ENCODE assay signal across 29 cellular contexts in the genomic region with DNA sequence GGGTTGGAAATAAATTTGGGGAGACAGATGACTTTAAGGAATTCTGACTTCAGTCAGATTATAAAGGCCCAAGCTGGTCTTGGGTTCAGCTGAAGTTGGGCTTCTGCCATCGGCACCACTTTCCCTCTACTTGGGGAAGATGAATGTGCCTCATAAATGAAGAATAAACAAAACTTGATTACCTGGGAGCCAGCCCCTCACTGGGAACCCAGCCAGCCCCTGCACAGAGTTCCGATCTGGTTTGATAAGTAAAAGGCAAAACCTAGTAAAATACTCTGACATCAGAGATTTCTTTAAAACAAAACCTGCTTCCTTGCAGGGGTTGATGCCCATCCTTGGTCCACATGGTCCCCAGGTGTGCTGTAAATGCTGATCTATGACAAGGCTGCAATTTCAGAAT.
DNase-seq lines count a peak whose midpoint lies in the region; ATAC-seq and TF ChIP-seq lines count a peak whose summit lies in the region.
"Had no signal": no experiment of that assay in that cellular context is flagged by ENCODE, and none has a peak within 500 bp of the region (broad histone marks: within the 10 kb centered on the region; RNA-seq: fewer than 3 reads in every experiment).

No MANE protein-coding gene starts in this region.

- H3K4me1 Mint-ChIP-seq in activated T-cell treated with anti-CD3 and anti-CD28 coated beads, Interleukin-2, amount 50 U/mL, for 4 hours (ENCODE audit: low read depth), result no peaks in the 10 kb centered on the region
- H3K4me1 Mint-ChIP-seq: activated CD4-positive, alpha-beta T cell treated with anti-CD3 and anti-CD28 coated beads, Interleukin-2, amount 10 ng/mL, durations not matched to agents 24 days and 14 days; activated CD8-positive, alpha-beta memory T cell treated with anti-CD3 and anti-CD28 coated beads, Interleukin-2, amount 10 ng/mL, durations not matched to agents 7 days and 5 days; IgD-negative memory B cell; memory B cell; stimulated activated naive CD8-positive, alpha-beta T cell treated with anti-CD3 and anti-CD28 coated beads, Interleukin-15, amount 100 ng/mL, for 72 hours had no signal

- H3K9me3 ChIP-seq in esophagus squamous epithelium, result no peaks in the 10 kb centered on the region
- no peaks in the 10 kb centered on the region for H3K9me3 ChIP-seq in sigmoid colon
- H3K9me3 ChIP-seq: psoas muscle had no signal

- no peak for TF ChIP-seq EP300 in sigmoid colon (IDR thresholded peaks at IDR 0.05)

- H3K4me3 ChIP-seq in esophagus squamous epithelium (no peak overlapping the region), sigmoid colon (no peak overlapping the region)
- H3K4me3 ChIP-seq: BLaER1, psoas muscle had no signal

- H3K4me1 ChIP-seq in esophagus squamous epithelium (peaks cover 14 to 39% (median 24%) of the 10 kb centered on the region in 3 donors), sigmoid colon (peaks cover 0 to 42% (median 31%) of the 10 kb centered on the region in 4 donors)
- H3K4me1 ChIP-seq: psoas muscle had no signal

- H3K27me3 ChIP-seq in esophagus squamous epithelium (no peaks in the 10 kb centered on the region), sigmoid colon (no peaks in the 10 kb centered on the region)
- H3K27me3 ChIP-seq: BLaER1, neutrophil had no signal

- no peak overlapping the region for H3K4me3 Mint-ChIP-seq in activated T-cell treated with anti-CD3 and anti-CD28 coated beads, Interleukin-2, amount 50 U/mL, for 4 hours
- H3K4me3 Mint-ChIP-seq: activated CD4-positive, alpha-beta T cell treated with anti-CD3 and anti-CD28 coated beads, Interleukin-2, amount 10 ng/mL, durations not matched to agents 24 days and 14 days; activated CD8-positive, alpha-beta memory T cell treated with anti-CD3 and anti-CD28 coated beads, Interleukin-2, amount 10 ng/mL, durations not matched to agents 7 days and 5 days; activated naive CD4-positive, alpha-beta T cell treated with anti-CD3 and anti-CD28 coated beads for 36 hours; activated T-cell treated with anti-CD3 and anti-CD28 coated beads, Interleukin-2, amount 50 U/mL, for 72 hours; IgD-negative memory B cell; memory B cell; stimulated activated naive CD8-positive, alpha-beta T cell treated with anti-CD3 and anti-CD28 coated beads, Interleukin-15, amount 100 ng/mL, for 72 hours; type B pancreatic cell had no signal

- intact Hi-C loops in esophagus squamous epithelium (cut with DNase I), result no loop called here
- intact Hi-C loops in sigmoid colon (cut with DNase I), result loop anchor here (10.0 kb wide), 1 partner anchor 181 kb away; no protein-coding TSS in a partner anchor

- WGBS in esophagus squamous epithelium, 2 donors, result 73 to 90% methylated on average over 2 of the region's 2 CpGs
- WGBS in sigmoid colon, 2 donors, result 15 to 64% methylated on average over 2 of the region's 2 CpGs

- peak overlapping the region in 3 of 4 donors; percentile 55 to 66 (median 56) for H3K27ac ChIP-seq in esophagus squamous epithelium
- H3K27ac ChIP-seq in sigmoid colon, result peak overlapping the region in 3 of 4 donors; percentile 43 to 51 (median 45)
- H3K27ac ChIP-seq: BLaER1, neutrophil, psoas muscle, WERI-Rb-1 had no signal

- DNase-seq in EH (ENCODE audit: low read depth), result peak; percentile 20
- DNase-seq in M059J (ENCODE audit: low read depth), result peak; percentile 67
- DNase-seq in esophagus squamous epithelium (lab: John Stamatoyannopoulos, UW), result no peak
- no peak for DNase-seq in sigmoid colon
- DNase-seq in activated CD4-positive, alpha-beta T cell treated with anti-CD3 and anti-CD28 coated beads, Interleukin-2, amount 50 U/mL, for 4 hours, result no peak
- no peak for DNase-seq in LoVo (ENCODE audit: low spot score)
- DNase-seq in stimulated activated CD8-positive, alpha-beta memory T cell treated with anti-CD3 and anti-CD28 coated beads, Interleukin-4, amount 100 ng/mL, for 48 hours, result no peak
- no peak for DNase-seq in activated T-cell treated with anti-CD3 and anti-CD28 coated beads, Interleukin-2, amount 50 U/mL, for 4 hours
- DNase-seq: activated CD4-positive, alpha-beta T cell treated with anti-CD3 and anti-CD28 coated beads, Interleukin-2, amount 10 ng/mL, durations not matched to agents 24 days and 14 days; activated CD8-positive, alpha-beta memory T cell treated with anti-CD3 and anti-CD28 coated beads, Interleukin-2, amount 10 ng/mL, durations not matched to agents 7 days and 5 days; activated naive CD4-positive, alpha-beta T cell treated with anti-CD3 and anti-CD28 coated beads for 36 hours; activated T-cell treated with anti-CD3 and anti-CD28 coated beads, Interleukin-2, amount 50 U/mL, for 72 hours; amygdala; effector CD8-positive, alpha-beta T cell; erythroblast; foreskin melanocyte; H7; hippocampal formation; left colon; NCI-H1436 treated with DMSO at 0.1 percent for 48 hours; psoas muscle; Right ventricle myocardium superior; stimulated activated naive CD8-positive, alpha-beta T cell treated with anti-CD3 and anti-CD28 coated beads, Interleukin-15, amount 100 ng/mL, for 72 hours; WERI-Rb-1 had no signal

- H3K36me3 Mint-ChIP-seq in activated T-cell treated with anti-CD3 and anti-CD28 coated beads, Interleukin-2, amount 50 U/mL, for 4 hours (ENCODE audit: insufficient read depth), result no peaks in the 10 kb centered on the region
- H3K36me3 Mint-ChIP-seq: activated CD8-positive, alpha-beta memory T cell treated with anti-CD3 and anti-CD28 coated beads, Interleukin-2, amount 10 ng/mL, durations not matched to agents 7 days and 5 days had no signal

- H3K9me3 Mint-ChIP-seq in activated T-cell treated with anti-CD3 and anti-CD28 coated beads, Interleukin-2, amount 50 U/mL, for 4 hours, result peaks cover 4% of the 10 kb centered on the region
- H3K9me3 Mint-ChIP-seq: activated CD4-positive, alpha-beta T cell treated with anti-CD3 and anti-CD28 coated beads, Interleukin-2, amount 10 ng/mL, durations not matched to agents 24 days and 14 days; activated T-cell treated with anti-CD3 and anti-CD28 coated beads, Interleukin-2, amount 50 U/mL, for 72 hours; stimulated activated naive CD8-positive, alpha-beta T cell treated with anti-CD3 and anti-CD28 coated beads, Interleukin-15, amount 100 ng/mL, for 72 hours had no signal

- TF ChIP-seq CTCF in esophagus squamous epithelium (IDR thresholded peaks at IDR 0.05), result no peak
- TF ChIP-seq CTCF in sigmoid colon (IDR thresholded peaks at IDR 0.05), result no peak

- TF ChIP-seq POLR2A in esophagus squamous epithelium (IDR thresholded peaks at IDR 0.05) (no peak), sigmoid colon (IDR thresholded peaks at IDR 0.05) (no peak)

- H3K27me3 Mint-ChIP-seq in activated T-cell treated with anti-CD3 and anti-CD28 coated beads, Interleukin-2, amount 50 U/mL, for 4 hours (ENCODE audit: low read depth), result no peaks in the 10 kb centered on the region
- H3K27me3 Mint-ChIP-seq: activated CD4-positive, alpha-beta T cell treated with anti-CD3 and anti-CD28 coated beads, Interleukin-2, amount 10 ng/mL, durations not matched to agents 24 days and 14 days; activated CD8-positive, alpha-beta memory T cell treated with anti-CD3 and anti-CD28 coated beads, Interleukin-2, amount 10 ng/mL, durations not matched to agents 7 days and 5 days; IgD-negative memory B cell; stimulated activated naive CD8-positive, alpha-beta T cell treated with anti-CD3 and anti-CD28 coated beads, Interleukin-15, amount 100 ng/mL, for 72 hours; type B pancreatic cell had no signal

- no peaks in the 10 kb centered on the region for H3K36me3 ChIP-seq in esophagus squamous epithelium
- no peaks in the 10 kb centered on the region for H3K36me3 ChIP-seq in sigmoid colon
- H3K36me3 ChIP-seq: BLaER1, neutrophil, WERI-Rb-1 had no signal

- no peak for ATAC-seq in activated T-cell treated with anti-CD3 and anti-CD28 coated beads, Interleukin-2, amount 50 U/mL, for 4 hours
- ATAC-seq: activated CD8-positive, alpha-beta memory T cell treated with anti-CD3 and anti-CD28 coated beads, Interleukin-2, amount 10 ng/mL, durations not matched to agents 7 days and 5 days; activated T-cell treated with anti-CD3 and anti-CD28 coated beads, Interleukin-2, amount 50 U/mL, for 72 hours; left colon; stimulated activated naive CD8-positive, alpha-beta T cell treated with anti-CD3 and anti-CD28 coated beads, Interleukin-15, amount 100 ng/mL, for 72 hours had no signal

Comparison
In these comparisons a context has a peak if more than half of its experiments do, and no peak if none do; other contexts are left out.
1. DNase-seq: peak in EH (single experiment) and M059J (single experiment); none in esophagus squamous epithelium (single experiment), sigmoid colon (single experiment), activated CD4-positive, alpha-beta T cell treated with anti-CD3 and anti-CD28 coated beads, Interleukin-2, amount 50 U/mL, for 4 hours (0 of 2), LoVo (single experiment), stimulated activated CD8-positive, alpha-beta memory T cell treated with anti-CD3 and anti-CD28 coated beads, Interleukin-4, amount 100 ng/mL, for 48 hours (single experiment) and activated T-cell treated with anti-CD3 and anti-CD28 coated beads, Interleukin-2, amount 50 U/mL, for 4 hours (single experiment).